1 cellular context compared by ENCODE assay signal in genomic region chr17:59825533-59826316, GRCh38.
TF ChIP-seq lines count a peak whose summit lies in the region.

No MANE protein-coding gene starts in this region.

TF ChIP-seq in GM12878, 131 proteins besides CTCF, POLR2A, EP300 and RAD21 (continued from another document and continues in another):
- no peak for TF ChIP-seq PRDM15 (CRISPR knock-in tag; IDR thresholded peaks at IDR 0.05)
- TF ChIP-seq HDAC6 (IDR thresholded peaks at IDR 0.05; ENCODE audit: unreplicated experiment) = no peak
- no peak for TF ChIP-seq MYC (IDR thresholded peaks at IDR 0.05; ENCODE audit: insufficient read depth, insufficient read length, insufficient replicate concordance, low read length, severe bottlenecking)
- no peak for TF ChIP-seq ZZZ3 (IDR thresholded peaks at IDR 0.05; ENCODE audit: control insufficient read depth, insufficient read length, low read depth)
- TF ChIP-seq, protein P1, sequence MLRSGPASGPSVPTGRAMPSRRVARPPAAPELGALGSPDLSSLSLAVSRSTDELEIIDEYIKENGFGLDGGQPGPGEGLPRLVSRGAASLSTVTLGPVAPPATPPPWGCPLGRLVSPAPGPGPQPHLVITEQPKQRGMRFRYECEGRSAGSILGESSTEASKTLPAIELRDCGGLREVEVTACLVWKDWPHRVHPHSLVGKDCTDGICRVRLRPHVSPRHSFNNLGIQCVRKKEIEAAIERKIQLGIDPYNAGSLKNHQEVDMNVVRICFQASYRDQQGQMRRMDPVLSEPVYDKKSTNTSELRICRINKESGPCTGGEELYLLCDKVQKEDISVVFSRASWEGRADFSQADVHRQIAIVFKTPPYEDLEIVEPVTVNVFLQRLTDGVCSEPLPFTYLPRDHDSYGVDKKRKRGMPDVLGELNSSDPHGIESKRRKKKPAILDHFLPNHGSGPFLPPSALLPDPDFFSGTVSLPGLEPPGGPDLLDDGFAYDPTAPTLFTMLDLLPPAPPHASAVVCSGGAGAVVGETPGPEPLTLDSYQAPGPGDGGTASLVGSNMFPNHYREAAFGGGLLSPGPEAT (IDR thresholded peaks at IDR 0.05; ENCODE audit: low read depth) = peak; percentile 53; the same call in 1 of the 2 replicates
- no peak for TF ChIP-seq PAX8 (IDR thresholded peaks at IDR 0.05)
- no peak for TF ChIP-seq YBX1 (IDR thresholded peaks at IDR 0.05)
- TF ChIP-seq, protein P2, sequence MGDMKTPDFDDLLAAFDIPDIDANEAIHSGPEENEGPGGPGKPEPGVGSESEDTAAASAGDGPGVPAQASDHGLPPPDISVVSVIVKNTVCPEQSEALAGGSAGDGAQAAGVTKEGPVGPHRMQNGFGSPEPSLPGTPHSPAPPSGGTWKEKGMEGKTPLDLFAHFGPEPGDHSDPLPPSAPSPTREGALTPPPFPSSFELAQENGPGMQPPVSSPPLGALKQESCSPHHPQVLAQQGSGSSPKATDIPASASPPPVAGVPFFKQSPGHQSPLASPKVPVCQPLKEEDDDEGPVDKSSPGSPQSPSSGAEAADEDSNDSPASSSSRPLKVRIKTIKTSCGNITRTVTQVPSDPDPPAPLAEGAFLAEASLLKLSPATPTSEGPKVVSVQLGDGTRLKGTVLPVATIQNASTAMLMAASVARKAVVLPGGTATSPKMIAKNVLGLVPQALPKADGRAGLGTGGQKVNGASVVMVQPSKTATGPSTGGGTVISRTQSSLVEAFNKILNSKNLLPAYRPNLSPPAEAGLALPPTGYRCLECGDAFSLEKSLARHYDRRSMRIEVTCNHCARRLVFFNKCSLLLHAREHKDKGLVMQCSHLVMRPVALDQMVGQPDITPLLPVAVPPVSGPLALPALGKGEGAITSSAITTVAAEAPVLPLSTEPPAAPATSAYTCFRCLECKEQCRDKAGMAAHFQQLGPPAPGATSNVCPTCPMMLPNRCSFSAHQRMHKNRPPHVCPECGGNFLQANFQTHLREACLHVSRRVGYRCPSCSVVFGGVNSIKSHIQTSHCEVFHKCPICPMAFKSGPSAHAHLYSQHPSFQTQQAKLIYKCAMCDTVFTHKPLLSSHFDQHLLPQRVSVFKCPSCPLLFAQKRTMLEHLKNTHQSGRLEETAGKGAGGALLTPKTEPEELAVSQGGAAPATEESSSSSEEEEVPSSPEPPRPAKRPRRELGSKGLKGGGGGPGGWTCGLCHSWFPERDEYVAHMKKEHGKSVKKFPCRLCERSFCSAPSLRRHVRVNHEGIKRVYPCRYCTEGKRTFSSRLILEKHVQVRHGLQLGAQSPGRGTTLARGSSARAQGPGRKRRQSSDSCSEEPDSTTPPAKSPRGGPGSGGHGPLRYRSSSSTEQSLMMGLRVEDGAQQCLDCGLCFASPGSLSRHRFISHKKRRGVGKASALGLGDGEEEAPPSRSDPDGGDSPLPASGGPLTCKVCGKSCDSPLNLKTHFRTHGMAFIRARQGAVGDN (IDR thresholded peaks at IDR 0.05) = peak; percentile 64
- no peak for TF ChIP-seq ATF2 (IDR thresholded peaks at IDR 0.05; ENCODE audit: low read length)
- TF ChIP-seq BACH1 (IDR thresholded peaks at IDR 0.05; ENCODE audit: borderline replicate concordance) = no peak
- TF ChIP-seq IRF3 (IDR thresholded peaks at IDR 0.05) = no peak
- no peak for TF ChIP-seq TAF1 (IDR thresholded peaks at IDR 0.05; ENCODE audit: borderline replicate concordance, low read depth, low read length)
- TF ChIP-seq TCF12 (IDR thresholded peaks at IDR 0.05; ENCODE audit: low read depth, low read length) = no peak
- no peak for TF ChIP-seq SRF (IDR thresholded peaks at IDR 0.05; ENCODE audit: low read depth in 2 of 2, low read length in 2 of 2)
- no peak for TF ChIP-seq SPI1 (IDR thresholded peaks at IDR 0.05; ENCODE audit: borderline replicate concordance, insufficient read depth, low read depth, low read length)
- no peak for TF ChIP-seq REST (IDR thresholded peaks at IDR 0.05; ENCODE audit: low read depth, low read length)
- TF ChIP-seq ZBTB40 (IDR thresholded peaks at IDR 0.05; ENCODE audit: borderline replicate concordance) = no peak
- TF ChIP-seq MXI1 (IDR thresholded peaks at IDR 0.05; ENCODE audit: low read depth, low read length) = no peak
- TF ChIP-seq SMAD1 (IDR thresholded peaks at IDR 0.05; ENCODE audit: low read depth, partially characterized antibody) = no peak
- TF ChIP-seq JUND (IDR thresholded peaks at IDR 0.05; ENCODE audit: low read depth, low read length) = no peak
- 0 out of 2 replicates have a peak, but pooled peaks have one; percentile 26 for TF ChIP-seq YY1 (IDR thresholded peaks at IDR 0.05; ENCODE audit: low read depth, low read length)
- no peak for TF ChIP-seq SREBF2 (IDR thresholded peaks at IDR 0.05; ENCODE audit: low read length)
- TF ChIP-seq ETV6 (conservative IDR thresholded peaks at IDR 0.05 in 1 of 2, IDR thresholded peaks at IDR 0.05 in 1 of 2; ENCODE audit: borderline replicate concordance in 1 of 2, low read depth in 1 of 2) = no peak
- TF ChIP-seq MTA3 (IDR thresholded peaks at IDR 0.05; ENCODE audit: borderline replicate concordance, low read length) = no peak
- TF ChIP-seq STAT3 (IDR thresholded peaks at IDR 0.05; ENCODE audit: low read depth, low read length) = no peak
- TF ChIP-seq E2F4 (IDR thresholded peaks at IDR 0.05; ENCODE audit: low read depth, low read length) = no peak
- TF ChIP-seq ZSCAN29 (IDR thresholded peaks at IDR 0.05) = no peak
- TF ChIP-seq LARP7 (IDR thresholded peaks at IDR 0.05) = no peak
- TF ChIP-seq NR2C2 (IDR thresholded peaks at IDR 0.05; ENCODE audit: borderline replicate concordance, control insufficient read depth, insufficient read length, low read depth) = no peak
- TF ChIP-seq RUNX3 (IDR thresholded peaks at IDR 0.05; ENCODE audit: low read length) = peak; percentile 70; the same call in 1 of the 2 replicates
